8 cellular contexts compared by ENCODE assay signal in the genomic region with DNA sequence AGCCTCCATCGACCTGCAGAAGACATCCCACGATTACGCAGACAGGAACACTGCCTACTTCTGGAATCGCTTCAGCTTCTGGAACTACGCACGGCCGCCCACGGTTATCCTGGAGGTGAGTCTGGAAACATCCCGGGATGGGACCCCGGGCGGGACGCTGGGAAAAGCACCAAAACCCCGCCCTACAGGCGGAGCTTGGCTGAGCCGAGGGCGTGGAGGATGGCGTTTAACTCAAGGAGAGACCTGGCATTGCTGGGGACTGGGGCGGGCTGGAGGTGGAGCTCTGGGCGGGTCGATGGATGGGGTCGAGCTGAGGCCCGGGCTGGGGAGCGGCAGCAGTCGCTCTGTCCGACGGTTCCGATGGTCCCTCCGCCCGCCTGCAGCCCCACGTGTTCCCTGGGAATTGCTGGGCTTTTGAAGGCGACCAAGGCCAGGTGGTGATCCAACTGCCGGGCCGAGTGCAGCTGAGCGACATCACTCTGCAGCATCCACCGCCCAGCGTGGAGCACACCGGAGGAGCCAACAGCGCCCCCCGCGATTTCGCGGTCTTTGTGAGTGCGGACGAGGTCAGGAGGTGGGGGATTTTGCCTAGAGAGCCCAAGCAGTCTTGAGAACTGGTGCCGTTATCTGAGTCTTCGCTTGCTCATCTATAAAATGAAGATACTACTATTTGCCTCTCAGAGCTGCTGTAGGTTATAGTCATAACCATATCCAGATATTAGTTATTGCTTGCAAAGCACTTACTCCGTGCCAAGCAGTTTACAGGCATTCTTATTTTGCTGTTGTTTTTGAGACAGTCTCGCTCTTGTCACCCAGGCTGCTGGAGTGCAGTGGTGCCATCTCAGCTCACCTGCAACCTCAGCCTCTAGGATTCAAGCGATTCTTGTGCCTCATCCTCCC. TPM values are rescaled to one million over a fixed set of nuclear protein-coding genes. Genes with fewer than 3 reads are reported as not detected.
DNase-seq lines count a peak whose midpoint lies in the region; ATAC-seq and TF ChIP-seq lines count a peak whose summit lies in the region.

No MANE protein-coding gene starts in this region.

- ATAC-seq in GM18502 (IDR thresholded peaks at IDR 0.05; ENCODE audit: poor library complexity, unreplicated experiment) (peak; percentile 37), HG03342 (IDR thresholded peaks at IDR 0.05; ENCODE audit: unreplicated experiment) (peak; percentile 32)

- DNase-seq in 8988T = peak; percentile 92
- peak; percentile 58 for DNase-seq in NCI-H748 treated with DMSO at 0.1 percent for 48 hours (lab: John Stamatoyannopoulos, UW)
- DNase-seq in activated CD8-positive, alpha-beta memory T cell treated with anti-CD3 and anti-CD28 coated beads for 24 hours = peak; percentile 89
- DNase-seq in endothelial cell (ENCODE audit: low spot score) = peak; percentile 83
- peak; percentile 81 for DNase-seq in mucosa of gallbladder (ENCODE audit: low spot score)
- DNase-seq in stimulated activated CD8-positive, alpha-beta memory T cell treated with anti-CD3 and anti-CD28 coated beads, Interleukin-4, amount 100 ng/mL, for 1 hour (ENCODE audit: low read depth in 2 of 2, low spot score in 1 of 2) = peak; percentile 38 to 56

- H3K36me3 Mint-ChIP-seq in endothelial cell (ENCODE audit: low read depth, unreplicated experiment) = peaks cover 4% of the 10 kb centered on the region

- H3K4me3 Mint-ChIP-seq in endothelial cell (ENCODE audit: unreplicated experiment) = peak overlapping the region; percentile 93

- peak; percentile 54 for TF ChIP-seq CTCF in endothelial cell (IDR thresholded peaks at IDR 0.05; ENCODE audit: unreplicated experiment)

- H3K27ac Mint-ChIP-seq in endothelial cell (ENCODE audit: unreplicated experiment) = no peak overlapping the region

- no peaks in the 10 kb centered on the region for H3K9me3 Mint-ChIP-seq in endothelial cell (ENCODE audit: unreplicated experiment)

- H3K27me3 Mint-ChIP-seq in endothelial cell (ENCODE audit: unreplicated experiment) = peaks cover 12% of the 10 kb centered on the region

- peaks cover 12% of the 10 kb centered on the region for H3K4me1 Mint-ChIP-seq in endothelial cell (ENCODE audit: unreplicated experiment)

RNA-seq across cellular contexts. Expression of a gene that starts 3.8 kb away (rescaled TPM):
- total RNA-seq in endothelial cell (ENCODE audit: unreplicated experiment) = 15.2 TPM
- 7.2 TPM for total RNA-seq in mucosa of gallbladder

RNA-seq across cellular contexts. Expression of a gene that starts 45.3 kb away (rescaled TPM):
- total RNA-seq in endothelial cell (ENCODE audit: unreplicated experiment) = 233 TPM
- 195 TPM for total RNA-seq in mucosa of gallbladder

RNA-seq across cellular contexts. Expression of a gene that starts 45.3 kb away (rescaled TPM):
- 121 TPM for total RNA-seq in endothelial cell (ENCODE audit: unreplicated experiment)
- total RNA-seq in mucosa of gallbladder = 68.5 TPM

Comparison
In these comparisons a context has a peak if more than half of its experiments do, and no peak if none do; other contexts are left out.
1. Peak in every context shown above with its lines: DNase-seq and ATAC-seq.